8 cellular contexts compared by ENCODE assay signal in genomic region chr11:1825039-1825740, GRCh38. TPM values are rescaled to one million over a fixed set of nuclear protein-coding genes. Genes with fewer than 3 reads are reported as not detected.
DNase-seq lines count a peak whose midpoint lies in the region; ATAC-seq, FAIRE-seq and TF ChIP-seq lines count a peak whose summit lies in the region.

No MANE protein-coding gene starts in this region.

- peak; percentile 49 for TF ChIP-seq CTCF in D721Med (IDR thresholded peaks at IDR 0.05; ENCODE audit: insufficient read depth, missing control alignments)

- DNase-seq in D721Med (ENCODE audit: insufficient read length, low spot score) = no peak
- peak; percentile 46 to 63 for DNase-seq in Kasumi-1 (lab: John Stamatoyannopoulos, UW)
- peak; percentile 29 for DNase-seq in cerebellar cortex (ENCODE audit: low spot score)
- peak; percentile 26 for DNase-seq in mucosa of gallbladder (ENCODE audit: low spot score)
- DNase-seq in putamen (ENCODE audit: low spot score) = no peak
- DNase-seq in COR-L47 (lab: John Stamatoyannopoulos, UW) = no peak

- ATAC-seq in HG03520 (IDR thresholded peaks at IDR 0.05; ENCODE audit: unreplicated experiment) (no peak), HG03571 (IDR thresholded peaks at IDR 0.05; ENCODE audit: unreplicated experiment) (no peak)

- FAIRE-seq in D721Med (lab: Jason Lieb, UNC) = no peak

RNA-seq across cellular contexts. Expression of gene SYT8, which starts 9.6 kb away (rescaled TPM):
- 218 TPM for total RNA-seq in mucosa of gallbladder

RNA-seq across cellular contexts. Expression of gene TNNI2, which starts 13.6 kb away (rescaled TPM):
- 73.7 TPM for total RNA-seq in mucosa of gallbladder

RNA-seq across cellular contexts. Expression of gene LSP1, which starts 27.7 kb away (rescaled TPM):
- 43.1 TPM for total RNA-seq in mucosa of gallbladder

Comparison
In these comparisons a context has a peak if more than half of its experiments do, and no peak if none do; other contexts are left out.
1. DNase-seq: peak in Kasumi-1 (2 of 2), cerebellar cortex (single experiment) and mucosa of gallbladder (single experiment); none in D721Med (single experiment), putamen (single experiment) and COR-L47 (single experiment).